ENCODE assay signal across 9 cellular contexts in genomic region chr14:73764881-73765280, GRCh38. TPM values are rescaled to one million over a fixed set of nuclear protein-coding genes. Genes with fewer than 3 reads are reported as not detected.
A peak's percentile ranks its signal among the peaks of the same experiment; 100 is the strongest.
DNase-seq lines count a peak whose midpoint lies in the region; ATAC-seq, FAIRE-seq and TF ChIP-seq lines count a peak whose summit lies in the region.
"Had no signal": no experiment of that assay in that cellular context is flagged by ENCODE, and none has a peak within 500 bp of the region (broad histone marks: within the 10 kb centered on the region; RNA-seq: fewer than 3 reads in every experiment).

No MANE protein-coding gene starts in this region.

- DNase-seq in GF-D8 (lab: John Stamatoyannopoulos, UW) (peak; percentile 41), heart right ventricle (peak; percentile 69 to 80), sciatic nerve (ENCODE audit: low spot score) (peak; percentile 77), NAMALWA (ENCODE audit: low spot score) (no peak), H54 (ENCODE audit: insufficient read length, low spot score) (no peak)
- no peak for DNase-seq in activated T-cell treated with anti-CD3 and anti-CD28 coated beads, Interleukin-2, amount 50 U/mL, for 72 hours
- DNase-seq: NCI-H774 had no signal

- TF ChIP-seq POLR2A in Raji (IDR thresholded peaks at IDR 0.05; ENCODE audit: insufficient read depth, low read depth, low read length), result peak; percentile 22; the same call in 1 of the 2 replicates
- no peak for TF ChIP-seq POLR2A in H54 (IDR thresholded peaks at IDR 0.05; ENCODE audit: low read depth, low read length)

- peaks cover 33 to 97% (median 91%) of the 10 kb centered on the region in 9 donors for H3K4me1 ChIP-seq in heart right ventricle

- H3K27me3 ChIP-seq in heart right ventricle, result no peaks in the 10 kb centered on the region

- peaks cover 78% of the 10 kb centered on the region for H3K4me1 Mint-ChIP-seq in activated T-cell treated with anti-CD3 and anti-CD28 coated beads, Interleukin-2, amount 50 U/mL, for 72 hours (ENCODE audit: low read depth)

- no peaks in the 10 kb centered on the region for H3K27me3 Mint-ChIP-seq in activated T-cell treated with anti-CD3 and anti-CD28 coated beads, Interleukin-2, amount 50 U/mL, for 72 hours (ENCODE audit: low read depth)

- intact Hi-C loops in heart right ventricle (cut with DNase I) (loop anchor here in 2 of 10 donors (5.0 kb wide), 1 partner anchor 38 kb away; no protein-coding TSS in a partner anchor), sciatic nerve (cut with DNase I) (no loop called here)

- peaks cover 1 to 2% of the 10 kb centered on the region in 2 donors for H3K36me3 Mint-ChIP-seq in activated T-cell treated with anti-CD3 and anti-CD28 coated beads, Interleukin-2, amount 50 U/mL, for 72 hours (ENCODE audit: insufficient read depth in 2 of 2)

- TF ChIP-seq CTCF in heart right ventricle (IDR thresholded peaks at IDR 0.05), result no peak

- 1 to 4% methylated on average over 4 of the region's 4 CpGs for WGBS in heart right ventricle, 2 donors

- peak; percentile 18 to 78 (median 48) for ATAC-seq in heart right ventricle
- ATAC-seq in sciatic nerve, result peak; percentile 19
- no peak for ATAC-seq in GM21528 (IDR thresholded peaks at IDR 0.05; ENCODE audit: low FRiP score, unreplicated experiment)
- ATAC-seq in activated T-cell treated with anti-CD3 and anti-CD28 coated beads, Interleukin-2, amount 50 U/mL, for 72 hours (replicated peaks in 1 of 2), result no peak

- no peak overlapping the region for H3K4me3 ChIP-seq in heart right ventricle

- no peaks in the 10 kb centered on the region for H3K9me3 ChIP-seq in heart right ventricle

- peak overlapping the region; percentile 14 to 98 (median 77) for H3K27ac ChIP-seq in heart right ventricle

- no peaks in the 10 kb centered on the region for H3K36me3 ChIP-seq in heart right ventricle

- no peak for FAIRE-seq in H54 (lab: Jason Lieb, UNC)

- H3K4me3 Mint-ChIP-seq in activated T-cell treated with anti-CD3 and anti-CD28 coated beads, Interleukin-2, amount 50 U/mL, for 72 hours, result no peak overlapping the region

- H3K9me3 Mint-ChIP-seq in activated T-cell treated with anti-CD3 and anti-CD28 coated beads, Interleukin-2, amount 50 U/mL, for 72 hours, result no peaks in the 10 kb centered on the region

- H3K27ac Mint-ChIP-seq in activated T-cell treated with anti-CD3 and anti-CD28 coated beads, Interleukin-2, amount 50 U/mL, for 72 hours, result no peak overlapping the region

RNA-seq across cellular contexts. Expression of gene PNMA1, which starts 50.7 kb away (rescaled TPM):
- total RNA-seq in heart right ventricle, result 10 to 100 TPM; 13.9 to 30.8 (median 23.6) TPM
- polyA plus RNA-seq in heart right ventricle, result 10 to 100 TPM in 1 of 2 donors, 1 to 10 TPM in 1; 6.6 to 15.7 TPM
- total RNA-seq in sciatic nerve, result 46.1 TPM
- 10 to 100 TPM; 38.1 to 47.5 TPM for total RNA-seq in activated T-cell treated with anti-CD3 and anti-CD28 coated beads, Interleukin-2, amount 50 U/mL, for 72 hours

Comparison
In these comparisons a context has a peak if more than half of its experiments do, and no peak if none do; other contexts are left out.
1. DNase-seq: peak in GF-D8 (single experiment), heart right ventricle (2 of 2) and sciatic nerve (single experiment); none in activated T-cell treated with anti-CD3 and anti-CD28 coated beads, Interleukin-2, amount 50 U/mL, for 72 hours (0 of 2), NAMALWA (single experiment) and H54 (single experiment).
2. ATAC-seq: peak in heart right ventricle (8 of 8) and sciatic nerve (single experiment); none in GM21528 (single experiment) and activated T-cell treated with anti-CD3 and anti-CD28 coated beads, Interleukin-2, amount 50 U/mL, for 72 hours (0 of 2).